29 cellular contexts compared by ENCODE assay signal in genomic region chr13:30748717-30749116, GRCh38. TPM values are rescaled to one million over a fixed set of nuclear protein-coding genes. Genes with fewer than 3 reads are reported as not detected.
"Had no signal": no experiment of that assay in that cellular context is flagged by ENCODE, and none has a peak within 500 bp of the region (broad histone marks: within the 10 kb centered on the region; RNA-seq: fewer than 3 reads in every experiment).

No MANE protein-coding gene starts in this region.

- ATAC-seq: activated naive CD4-positive, alpha-beta T cell treated with anti-CD3 and anti-CD28 coated beads, Interleukin-2, amount 50 U/mL, for 72 hours; activated naive CD8-positive, alpha-beta T cell treated with anti-CD3 and anti-CD28 coated beads, Interleukin-2, amount 50 U/mL, for 24 hours; activated T-cell treated with anti-CD3 and anti-CD28 coated beads, Interleukin-2, amount 50 U/mL, for 4 hours; body of pancreas; SK-N-SH treated with all-trans-retinoic acid at 6 μM for 48 hours had no signal

- H3K27me3 ChIP-seq: ascending aorta, body of pancreas, MG63, Peyer's patch, SJSA1 had no signal

- DNase-seq: activated B cell treated with CpG ODN at 0.5 μM for 24 hours; activated CD4-positive, alpha-beta T cell treated with anti-CD3 and anti-CD28 coated beads for 1 hour; activated CD4-positive, alpha-beta T cell treated with anti-CD3 and anti-CD28 coated beads, Interleukin-2, amount 10 ng/mL, durations not matched to agents 24 days and 14 days; activated CD4-positive, alpha-beta T cell treated with anti-CD3 and anti-CD28 coated beads, Interleukin-2, amount 50 U/mL, for 48 hours; activated CD8-positive, alpha-beta memory T cell treated with anti-CD3 and anti-CD28 coated beads for 24 hours; activated effector memory CD4-positive, alpha-beta T cell treated with anti-CD3 and anti-CD28 coated beads, Interleukin-2, amount 50 U/mL, for 16 hours; activated naive CD4-positive, alpha-beta T cell treated with Interleukin-2 at 50 U/mL for 16 hours; activated naive CD8-positive, alpha-beta T cell treated with anti-CD3 and anti-CD28 coated beads, Interleukin-2, amount 50 U/mL, for 24 hours; activated T-cell treated with anti-CD3 and anti-CD28 coated beads, Interleukin-2, amount 50 U/mL, for 4 hours; amniotic stem cell; body of pancreas; central memory CD4-positive, alpha-beta T cell; MG63; MV-4-11; NCI-H1105 treated with DMSO at 0.1 percent for 48 hours; NCI-H1436 treated with DMSO at 0.1 percent for 48 hours; NCI-H187; NCI-H345; NCI-H526; NCI-H774; Peyer's patch; Right ventricle myocardium superior; SW 1271 had no signal

- H3K27me3 Mint-ChIP-seq: activated B cell treated with CpG ODN at 0.5 μM for 24 hours; activated CD4-positive, alpha-beta T cell treated with anti-CD3 and anti-CD28 coated beads, Interleukin-2, amount 10 ng/mL, durations not matched to agents 24 days and 14 days had no signal

- H3K27ac Mint-ChIP-seq: activated B cell treated with CpG ODN at 0.5 μM for 24 hours; activated CD4-positive, alpha-beta T cell treated with anti-CD3 and anti-CD28 coated beads, Interleukin-2, amount 10 ng/mL, durations not matched to agents 24 days and 14 days; activated naive CD4-positive, alpha-beta T cell treated with anti-CD3 and anti-CD28 coated beads, Interleukin-2, amount 50 U/mL, for 72 hours; activated naive CD8-positive, alpha-beta T cell treated with anti-CD3 and anti-CD28 coated beads, Interleukin-2, amount 50 U/mL, for 24 hours had no signal

- H3K36me3 ChIP-seq: ascending aorta, MG63, Peyer's patch, SJSA1 had no signal

- H3K9me3 ChIP-seq: ascending aorta, body of pancreas, MG63, Peyer's patch, SJSA1 had no signal

- H3K4me3 ChIP-seq: ascending aorta, body of pancreas, MG63, Peyer's patch, SJSA1 had no signal

- H3K27ac ChIP-seq: ascending aorta, Peyer's patch, RWPE1, SJSA1 had no signal

- H3K9me3 Mint-ChIP-seq: activated B cell treated with CpG ODN at 0.5 μM for 24 hours; activated naive CD8-positive, alpha-beta T cell treated with anti-CD3 and anti-CD28 coated beads, Interleukin-2, amount 50 U/mL, for 24 hours; activated T-cell treated with anti-CD3 and anti-CD28 coated beads, Interleukin-2, amount 50 U/mL, for 4 hours had no signal

- H3K4me3 Mint-ChIP-seq: activated B cell treated with CpG ODN at 0.5 μM for 24 hours; activated CD4-positive, alpha-beta T cell treated with anti-CD3 and anti-CD28 coated beads, Interleukin-2, amount 10 ng/mL, durations not matched to agents 24 days and 14 days; activated naive CD8-positive, alpha-beta T cell treated with anti-CD3 and anti-CD28 coated beads, Interleukin-2, amount 50 U/mL, for 24 hours; activated T-cell treated with anti-CD3 and anti-CD28 coated beads, Interleukin-2, amount 50 U/mL, for 4 hours had no signal

RNA-seq across cellular contexts. Expression of gene ALOX5AP, which starts 13.4 kb away (rescaled TPM):
- total RNA-seq: bronchial epithelial cell had no signal
